ENCODE assay signal across 23 cellular contexts in the genomic region with DNA sequence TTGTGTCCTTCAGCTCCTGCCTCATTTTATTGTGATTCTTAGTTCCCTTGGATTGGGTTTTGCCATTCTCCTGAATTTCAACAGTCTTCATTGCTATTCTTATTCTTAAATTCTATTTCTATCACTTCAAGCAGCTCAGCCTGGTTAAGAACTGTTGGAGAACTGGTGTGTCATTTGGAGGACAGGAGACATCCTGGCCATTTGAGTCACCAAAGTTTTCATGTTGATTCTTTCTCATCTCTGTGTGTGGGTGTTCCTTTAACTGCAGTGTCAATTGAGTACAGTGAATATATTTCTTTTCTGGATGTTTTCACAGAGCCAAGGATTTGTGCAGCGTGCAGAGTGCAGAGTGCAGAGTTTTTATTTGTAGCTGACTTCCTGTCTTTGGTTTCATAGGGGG.
"Had no signal": no experiment of that assay in that cellular context is flagged by ENCODE, and none has a peak within 500 bp of the region (broad histone marks: within the 10 kb centered on the region; RNA-seq: fewer than 3 reads in every experiment).

No MANE protein-coding gene starts in this region.

- H3K27ac ChIP-seq: dorsolateral prefrontal cortex, gastroesophageal sphincter, hepatocyte, left ventricle myocardium inferior, lower lobe of right lung, neural progenitor cell, pancreas, tibial artery, upper lobe of left lung, uterus had no signal

- H3K4me2 ChIP-seq: hepatocyte, neural progenitor cell had no signal

- H3K4me1 Mint-ChIP-seq: mesothelial cell of epicardium, neural progenitor cell had no signal

- H3K4me3 ChIP-seq: dorsolateral prefrontal cortex, gastroesophageal sphincter, hepatocyte, left ventricle myocardium inferior, lower lobe of right lung, neural progenitor cell, pancreas, tibial artery, upper lobe of left lung, uterus had no signal

- H3K27me3 ChIP-seq: gastroesophageal sphincter, hepatocyte, neural progenitor cell, pancreas, tibial artery, upper lobe of left lung, uterus had no signal

- H3K36me3 Mint-ChIP-seq: mesothelial cell of epicardium, neural progenitor cell had no signal

- H3K27ac Mint-ChIP-seq: memory B cell; mesothelial cell of epicardium; natural killer cell treated with Interleukin-12 subunit alpha and Interleukin-12 subunit beta and Interleukin-15 and Interleukin-18, amount 100 ng/mL, for 72 hours; neural progenitor cell; progenitor cell of endocrine pancreas had no signal

- H3K79me2 ChIP-seq: hepatocyte had no signal

- H3K36me3 ChIP-seq: gastroesophageal sphincter, left ventricle myocardium inferior, lower lobe of right lung, neural progenitor cell, pancreas, tibial artery, upper lobe of left lung, uterus had no signal

- H3K4me3 Mint-ChIP-seq: memory B cell; mesothelial cell of epicardium; natural killer cell treated with Interleukin-12 subunit alpha and Interleukin-12 subunit beta and Interleukin-15 and Interleukin-18, amount 100 ng/mL, for 72 hours; neural progenitor cell had no signal

- DNase-seq: cortex of kidney; dorsolateral prefrontal cortex; effector CD8-positive, alpha-beta T cell; kidney; left cardiac atrium; left ventricle myocardium inferior; lower lobe of right lung; nucleus accumbens; pancreas; right cardiac atrium; small intestine; stimulated activated CD4-positive, alpha-beta T cell treated with anti-CD3 and anti-CD28 coated beads, Interleukin-12 subunit alpha, Interleukin-12 subunit beta, amount 100 ng/mL, for 4 hours; stimulated activated naive CD4-positive, alpha-beta T cell treated with Interleukin-2 at 50 U/mL for 16 hours; tibial artery; upper lobe of left lung; uterus had no signal

- H2AFZ ChIP-seq: hepatocyte, neural progenitor cell had no signal

- H3K9ac ChIP-seq: neural progenitor cell had no signal

- H3K4me1 ChIP-seq: gastroesophageal sphincter, left ventricle myocardium inferior, lower lobe of right lung, neural progenitor cell, pancreas, tibial artery, upper lobe of left lung, uterus had no signal

- H3K27me3 Mint-ChIP-seq: progenitor cell of endocrine pancreas had no signal

- H3K9me3 ChIP-seq: pancreas, upper lobe of left lung had no signal
